Comparison of ENCODE assay signal across 8 cellular contexts in genomic region chr20:58179432-58180099, GRCh38. TPM values are rescaled to one million over a fixed set of nuclear protein-coding genes. Genes with fewer than 3 reads are reported as not detected.
DNase-seq lines count a peak whose midpoint lies in the region; ATAC-seq, FAIRE-seq and TF ChIP-seq lines count a peak whose summit lies in the region.

No MANE protein-coding gene starts in this region.

- DNase-seq in D721Med (ENCODE audit: insufficient read length, low spot score) (peak; percentile 39), RKO (ENCODE audit: low spot score) (peak; percentile 26), foreskin keratinocyte (peak in 1 of 2 donors; percentile 11), NK-92 (lab: John Stamatoyannopoulos, UW; ENCODE audit: unreplicated experiment) (no peak)
- DNase-seq in activated T-helper 9 cell treated with anti-CD3 and anti-CD28 coated beads, Interleukin-2, amount 50 U/mL, for 16 hours (ENCODE audit: low read depth): peak; percentile 51

- H3K4me3 ChIP-seq in neutrophil (ENCODE audit: low read depth in 1 of 2, low read length in 1 of 2) (no peak overlapping the region), subcutaneous abdominal adipose tissue (ENCODE audit: low read depth in 1 of 5, low read length in 5 of 5) (peak overlapping the region; percentile 47 to 60 (median 54))

- H3K27ac ChIP-seq in foreskin keratinocyte (no peak overlapping the region), neutrophil (no peak overlapping the region), subcutaneous abdominal adipose tissue (ENCODE audit: low read depth, low read length) (no peak overlapping the region)

- peak; percentile 57 for ATAC-seq in HG02981 (IDR thresholded peaks at IDR 0.05; ENCODE audit: unreplicated experiment)
- ATAC-seq in foreskin keratinocyte: peak; percentile 64

- peak; percentile 67 for TF ChIP-seq CTCF in D721Med (IDR thresholded peaks at IDR 0.05; ENCODE audit: insufficient read depth, missing control alignments)
- peak; percentile 96 for TF ChIP-seq CTCF in foreskin keratinocyte (conservative IDR thresholded peaks at IDR 0.05)
- TF ChIP-seq CTCF in neutrophil (IDR thresholded peaks at IDR 0.05): peak; percentile 94

- peak overlapping the region in 2 of 5 donors; percentile 42 to 62 for H3K9ac ChIP-seq in subcutaneous abdominal adipose tissue (ENCODE audit: low read length in 5 of 5)

- H3K9me3 ChIP-seq in neutrophil: no peaks in the 10 kb centered on the region
- H3K9me3 ChIP-seq in subcutaneous abdominal adipose tissue (ENCODE audit: control insufficient read depth in 5 of 5, low read length in 5 of 5): peaks cover 3 to 13% (median 10%) of the 10 kb centered on the region in 5 donors

- no peak for FAIRE-seq in D721Med (lab: Jason Lieb, UNC)

- no peaks in the 10 kb centered on the region for H3K4me1 ChIP-seq in foreskin keratinocyte
- H3K4me1 ChIP-seq in neutrophil (ENCODE audit: control insufficient read depth in 1 of 2, insufficient read depth in 1 of 2, low read depth in 1 of 2, low read length in 1 of 2): peaks cover 4 to 6% of the 10 kb centered on the region in 2 experiments
- peaks cover 2 to 27% (median 21%) of the 10 kb centered on the region in 5 donors for H3K4me1 ChIP-seq in subcutaneous abdominal adipose tissue (ENCODE audit: control insufficient read depth in 5 of 5, insufficient read depth in 5 of 5, low read length in 5 of 5)

- H3K36me3 ChIP-seq in neutrophil: no peaks in the 10 kb centered on the region
- no peaks in the 10 kb centered on the region for H3K36me3 ChIP-seq in subcutaneous abdominal adipose tissue (ENCODE audit: control insufficient read depth in 5 of 5, insufficient read depth in 5 of 5, low read length in 5 of 5)

- peaks cover 59% of the 10 kb centered on the region for H3K27me3 ChIP-seq in foreskin keratinocyte
- peaks cover 57% of the 10 kb centered on the region for H3K27me3 ChIP-seq in neutrophil
- H3K27me3 ChIP-seq in subcutaneous abdominal adipose tissue (ENCODE audit: control insufficient read depth in 5 of 5, insufficient read depth in 4 of 5, low read length in 5 of 5): peaks cover 0 to 17% (median 13%) of the 10 kb centered on the region in 5 donors

RNA-seq across cellular contexts. Expression of gene ANKRD60, which starts 48.9 kb away (rescaled TPM):
- not detected in 2 replicates for total RNA-seq in foreskin keratinocyte
- not detected in 2 replicates for polyA plus RNA-seq in foreskin keratinocyte

Comparison
In these comparisons a context has a peak if more than half of its experiments do, and no peak if none do; other contexts are left out.
1. H3K4me3 ChIP-seq: peak in subcutaneous abdominal adipose tissue (5 of 5); none in neutrophil (0 of 2).
2. Peak in every context shown above with its lines, with median percentiles within 50 percentile points of each other: CTCF ChIP-seq.